Comparison of ENCODE assay signal across 17 cellular contexts in the genomic region with DNA sequence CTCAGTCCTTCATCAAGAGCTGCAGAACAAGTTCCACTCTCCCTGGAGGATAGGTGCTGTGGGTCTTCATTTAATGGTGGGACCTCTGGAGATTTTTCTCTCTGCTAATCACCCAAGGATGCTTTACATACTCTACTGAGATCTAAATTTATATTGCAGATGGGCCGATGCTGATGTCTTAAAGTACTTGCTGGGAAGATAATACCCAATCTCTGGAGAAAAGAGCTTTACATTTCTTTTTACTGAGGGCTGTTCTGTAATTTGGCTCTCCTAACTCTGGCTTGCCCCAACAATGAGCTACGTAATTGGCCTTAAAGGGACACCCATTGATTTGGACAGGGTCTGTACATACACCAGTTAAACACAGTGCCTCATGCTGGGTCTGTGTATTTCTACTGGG.
DNase-seq lines count a peak whose midpoint lies in the region; ATAC-seq and TF ChIP-seq lines count a peak whose summit lies in the region.
"Had no signal": no experiment of that assay in that cellular context is flagged by ENCODE, and none has a peak within 500 bp of the region (broad histone marks: within the 10 kb centered on the region; RNA-seq: fewer than 3 reads in every experiment).

No MANE protein-coding gene starts in this region.

- H3K36me3 ChIP-seq in endodermal cell (ENCODE audit: control insufficient read depth, insufficient read depth, low read length), result no peaks in the 10 kb centered on the region
- H3K36me3 ChIP-seq: BLaER1 had no signal

- H3K36me3 Mint-ChIP-seq in endodermal cell (ENCODE audit: low read depth), result no peaks in the 10 kb centered on the region
- H3K36me3 Mint-ChIP-seq: CD4-positive, CD25-positive, alpha-beta regulatory T cell; CD8-positive, alpha-beta T cell had no signal

- peak overlapping the region; percentile 4 for H3K27ac Mint-ChIP-seq in endodermal cell
- H3K27ac Mint-ChIP-seq: B cell; CD4-positive, CD25-positive, alpha-beta regulatory T cell; CD8-positive, alpha-beta T cell had no signal

- no peaks in the 10 kb centered on the region for H3K9me3 Mint-ChIP-seq in endodermal cell
- H3K9me3 Mint-ChIP-seq: CD8-positive, alpha-beta T cell had no signal

- no peak for ATAC-seq in HG03196 (IDR thresholded peaks at IDR 0.05; ENCODE audit: unreplicated experiment)
- ATAC-seq: CD8-positive, alpha-beta T cell had no signal

- H3K4me3 Mint-ChIP-seq in endodermal cell, result no peak overlapping the region
- H3K4me3 Mint-ChIP-seq: B cell; CD4-positive, CD25-positive, alpha-beta regulatory T cell; CD8-positive, alpha-beta T cell had no signal

- 96% methylated on average over 2 of the region's 2 CpGs; no CpG with 5 or more reads in 1 of the 2 experiments for WGBS in endodermal cell (ENCODE audit: insufficient coverage in 1 of 2, insufficient read length in 1 of 2), 2 experiments

- H3K27me3 Mint-ChIP-seq in endodermal cell (ENCODE audit: insufficient read depth), result no peaks in the 10 kb centered on the region
- H3K27me3 Mint-ChIP-seq: B cell; CD4-positive, CD25-positive, alpha-beta regulatory T cell had no signal

- no peaks in the 10 kb centered on the region for H3K9me3 ChIP-seq in endodermal cell (ENCODE audit: control insufficient read depth, low read length)
- H3K9me3 ChIP-seq: BLaER1 had no signal

- H3K9ac ChIP-seq in endodermal cell (ENCODE audit: extremely low read depth, low read length, poor library complexity, severe bottlenecking), result no peak overlapping the region
- H3K9ac ChIP-seq: BLaER1 had no signal

- H3K4me1 ChIP-seq in endodermal cell (ENCODE audit: control insufficient read depth, insufficient read depth, low read length), result no peaks in the 10 kb centered on the region
- H3K4me1 ChIP-seq: BLaER1 had no signal

- H3K27ac ChIP-seq in endodermal cell (ENCODE audit: low read depth, low read length), result no peak overlapping the region
- H3K27ac ChIP-seq: 22Rv1, BLaER1, C4-2B had no signal

- peaks cover 8% of the 10 kb centered on the region for H3K4me1 Mint-ChIP-seq in endodermal cell

- H3K27me3 ChIP-seq in endodermal cell (ENCODE audit: control insufficient read depth, insufficient read depth, low read length, poor library complexity, severe bottlenecking), result no peaks in the 10 kb centered on the region
- H3K27me3 ChIP-seq: BLaER1 had no signal

- DNase-seq in NCI-H146 (lab: John Stamatoyannopoulos, UW) (peak; percentile 13), NCI-H146 treated with DMSO at 0.1 percent for 48 hours (lab: John Stamatoyannopoulos, UW; ENCODE audit: unreplicated experiment) (no peak), D341Med (ENCODE audit: low spot score) (peak; percentile 40), endodermal cell (no peak)
- DNase-seq in stimulated activated CD4-positive, alpha-beta T cell treated with anti-CD3 and anti-CD28 coated beads, Interleukin-1b, Interleukin-23, amount 100 ng/mL, for 48 hours, result no peak
- DNase-seq: CD4-positive, CD25-positive, alpha-beta regulatory T cell; CD8-positive, alpha-beta T cell; DMS79 treated with DMSO at 0.1 percent for 48 hours; GF-D8; GOT3; H7; HCEC 1CT had no signal

- no peak overlapping the region for H3K4me3 ChIP-seq in endodermal cell (ENCODE audit: low read length)
- H3K4me3 ChIP-seq: BLaER1 had no signal

- no peak for TF ChIP-seq CTCF in endodermal cell (conservative IDR thresholded peaks at IDR 0.05)

Comparison
In these comparisons a context has a peak if more than half of its experiments do, and no peak if none do; other contexts are left out.
1. DNase-seq: peak in NCI-H146 (single experiment) and D341Med (single experiment); none in NCI-H146 treated with DMSO at 0.1 percent for 48 hours (single experiment), endodermal cell (single experiment) and stimulated activated CD4-positive, alpha-beta T cell treated with anti-CD3 and anti-CD28 coated beads, Interleukin-1b, Interleukin-23, amount 100 ng/mL, for 48 hours (single experiment).